In the genomic region with DNA sequence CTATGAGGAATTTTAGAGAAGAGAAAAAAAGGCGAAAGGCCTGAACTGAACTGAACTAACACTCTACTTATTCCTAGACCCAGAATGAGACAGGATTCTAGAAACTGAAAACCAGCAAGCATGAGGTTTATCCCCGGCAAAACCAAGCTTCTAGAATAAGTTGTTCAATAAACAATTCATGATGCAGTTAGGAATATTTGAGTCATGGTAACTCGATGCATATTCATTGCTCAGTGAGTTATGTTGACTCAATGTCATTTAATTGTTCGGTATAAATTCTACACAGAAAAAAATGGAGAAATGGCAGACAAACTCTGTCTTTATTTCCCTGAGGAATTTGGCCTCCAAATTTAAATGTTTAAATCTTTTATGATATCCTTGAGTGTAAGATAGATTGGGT, we compare ENCODE assay signal across 24 cellular contexts.
DNase-seq lines count a peak whose midpoint lies in the region; FAIRE-seq and TF ChIP-seq lines count a peak whose summit lies in the region.
"Had no signal": no experiment of that assay in that cellular context is flagged by ENCODE, and none has a peak within 500 bp of the region (broad histone marks: within the 10 kb centered on the region; RNA-seq: fewer than 3 reads in every experiment).

No MANE protein-coding gene starts in this region.

- DNase-seq in GM12892 (ENCODE audit: insufficient read length) (no peak), M059J (ENCODE audit: low read depth) (peak; percentile 63), astrocyte of the spinal cord (ENCODE audit: low read depth, low spot score) (peak; percentile 17), iris pigment epithelial cell (ENCODE audit: low read depth) (peak; percentile 6), SW 1271 (lab: John Stamatoyannopoulos, UW) (no peak), A172 (ENCODE audit: low spot score) (no peak), NCI-H1048 (lab: John Stamatoyannopoulos, UW) (no peak), ascending aorta (ENCODE audit: low spot score in 2 of 2) (no peak)
- DNase-seq: 8988T; AML-193; C1 segment of cervical spinal cord; CD8-positive, alpha-beta T cell; DMS153; H9; KBM-7; NCI-H1105 treated with DMSO at 0.1 percent for 48 hours; NCI-H2081; NCI-H2171; NCI-H524 treated with DMSO at 0.1 percent for 48 hours; Peyer's patch; Right ventricle myocardium superior had no signal

- TF ChIP-seq POLR2A in GM12892 (IDR thresholded peaks at IDR 0.05; ENCODE audit: low read depth, low read length), result no peak

- no peaks in the 10 kb centered on the region for H3K9me3 ChIP-seq in ascending aorta
- H3K9me3 ChIP-seq: Peyer's patch had no signal

- no peak overlapping the region for H3K27ac ChIP-seq in ascending aorta
- H3K27ac ChIP-seq: HL-60, Peyer's patch had no signal

- no peaks in the 10 kb centered on the region for H3K4me1 ChIP-seq in ascending aorta
- H3K4me1 ChIP-seq: Peyer's patch had no signal

- H3K36me3 ChIP-seq in ascending aorta, result no peaks in the 10 kb centered on the region
- H3K36me3 ChIP-seq: Peyer's patch had no signal

- peak; percentile 61 for FAIRE-seq in GM12892 (lab: Jason Lieb, UNC)
- FAIRE-seq: G401.6, HepG2 had no signal

- intact Hi-C loops in ascending aorta (cut with DNase I), result no loop called here

- H3K4me3 ChIP-seq in astrocyte of the spinal cord (ENCODE audit: low read depth, low read length) (no peak overlapping the region), ascending aorta (no peak overlapping the region)
- H3K4me3 ChIP-seq: Peyer's patch had no signal

- in situ Hi-C loops in astrocyte of the spinal cord (cut with HindIII; ENCODE audit: low sequenced_read_pairs), result no loop called here

- no peak for TF ChIP-seq CTCF in astrocyte of the spinal cord (IDR thresholded peaks at IDR 0.05; ENCODE audit: low read depth, low read length)
- no peak for TF ChIP-seq CTCF in ascending aorta (IDR thresholded peaks at IDR 0.05)

- H3K27me3 ChIP-seq in ascending aorta, result no peaks in the 10 kb centered on the region
- H3K27me3 ChIP-seq: Peyer's patch had no signal

Comparison
In these comparisons a context has a peak if more than half of its experiments do, and no peak if none do; other contexts are left out.
1. DNase-seq: peak in M059J (single experiment), astrocyte of the spinal cord (single experiment) and iris pigment epithelial cell (single experiment); none in GM12892 (single experiment), SW 1271 (0 of 2), A172 (single experiment), NCI-H1048 (single experiment) and ascending aorta (0 of 2).